Comparison of ENCODE assay signal across 3 cellular contexts in the genomic region with DNA sequence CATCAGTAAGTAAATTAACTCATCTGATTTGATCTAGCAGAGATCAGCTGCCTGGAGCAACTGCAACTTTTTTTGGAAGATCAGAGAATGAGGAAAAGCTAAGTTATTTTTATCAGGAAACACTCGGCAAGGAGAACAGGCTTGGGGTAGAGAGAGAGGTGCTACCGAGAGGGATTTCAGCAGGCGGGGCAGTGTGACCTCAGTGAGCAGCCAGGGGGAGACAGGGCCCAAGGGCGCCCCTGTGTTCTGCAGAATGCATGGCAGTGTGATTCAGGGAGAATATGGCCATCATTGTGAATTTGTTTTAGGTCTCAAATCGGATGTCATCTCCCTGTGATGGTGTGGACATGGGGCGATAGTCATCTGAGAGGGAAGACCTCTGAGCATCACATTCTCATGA.
TF ChIP-seq lines count a peak whose summit lies in the region.

No MANE protein-coding gene starts in this region.

TF ChIP-seq in GM23338, 12 proteins besides CTCF, POLR2A, EP300 and RAD21 (continues in another document):
- TF ChIP-seq, protein P1, sequence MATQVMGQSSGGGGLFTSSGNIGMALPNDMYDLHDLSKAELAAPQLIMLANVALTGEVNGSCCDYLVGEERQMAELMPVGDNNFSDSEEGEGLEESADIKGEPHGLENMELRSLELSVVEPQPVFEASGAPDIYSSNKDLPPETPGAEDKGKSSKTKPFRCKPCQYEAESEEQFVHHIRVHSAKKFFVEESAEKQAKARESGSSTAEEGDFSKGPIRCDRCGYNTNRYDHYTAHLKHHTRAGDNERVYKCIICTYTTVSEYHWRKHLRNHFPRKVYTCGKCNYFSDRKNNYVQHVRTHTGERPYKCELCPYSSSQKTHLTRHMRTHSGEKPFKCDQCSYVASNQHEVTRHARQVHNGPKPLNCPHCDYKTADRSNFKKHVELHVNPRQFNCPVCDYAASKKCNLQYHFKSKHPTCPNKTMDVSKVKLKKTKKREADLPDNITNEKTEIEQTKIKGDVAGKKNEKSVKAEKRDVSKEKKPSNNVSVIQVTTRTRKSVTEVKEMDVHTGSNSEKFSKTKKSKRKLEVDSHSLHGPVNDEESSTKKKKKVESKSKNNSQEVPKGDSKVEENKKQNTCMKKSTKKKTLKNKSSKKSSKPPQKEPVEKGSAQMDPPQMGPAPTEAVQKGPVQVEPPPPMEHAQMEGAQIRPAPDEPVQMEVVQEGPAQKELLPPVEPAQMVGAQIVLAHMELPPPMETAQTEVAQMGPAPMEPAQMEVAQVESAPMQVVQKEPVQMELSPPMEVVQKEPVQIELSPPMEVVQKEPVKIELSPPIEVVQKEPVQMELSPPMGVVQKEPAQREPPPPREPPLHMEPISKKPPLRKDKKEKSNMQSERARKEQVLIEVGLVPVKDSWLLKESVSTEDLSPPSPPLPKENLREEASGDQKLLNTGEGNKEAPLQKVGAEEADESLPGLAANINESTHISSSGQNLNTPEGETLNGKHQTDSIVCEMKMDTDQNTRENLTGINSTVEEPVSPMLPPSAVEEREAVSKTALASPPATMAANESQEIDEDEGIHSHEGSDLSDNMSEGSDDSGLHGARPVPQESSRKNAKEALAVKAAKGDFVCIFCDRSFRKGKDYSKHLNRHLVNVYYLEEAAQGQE (IDR thresholded peaks at IDR 0.05; ENCODE audit: unreplicated experiment): no peak
- TF ChIP-seq JUNB (IDR thresholded peaks at IDR 0.05; ENCODE audit: unreplicated experiment): no peak

TF ChIP-seq in IMR-90, 13 proteins besides CTCF, POLR2A, EP300 and RAD21 (continued from another document):
- TF ChIP-seq, protein P2, sequence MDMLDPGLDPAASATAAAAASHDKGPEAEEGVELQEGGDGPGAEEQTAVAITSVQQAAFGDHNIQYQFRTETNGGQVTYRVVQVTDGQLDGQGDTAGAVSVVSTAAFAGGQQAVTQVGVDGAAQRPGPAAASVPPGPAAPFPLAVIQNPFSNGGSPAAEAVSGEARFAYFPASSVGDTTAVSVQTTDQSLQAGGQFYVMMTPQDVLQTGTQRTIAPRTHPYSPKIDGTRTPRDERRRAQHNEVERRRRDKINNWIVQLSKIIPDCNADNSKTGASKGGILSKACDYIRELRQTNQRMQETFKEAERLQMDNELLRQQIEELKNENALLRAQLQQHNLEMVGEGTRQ (IDR thresholded peaks at IDR 0.05; ENCODE audit: low read depth, low read length): no peak
- TF ChIP-seq MAZ (IDR thresholded peaks at IDR 0.05; ENCODE audit: borderline replicate concordance, low read depth, low read length) (no peak), RFX5 (IDR thresholded peaks at IDR 0.05; ENCODE audit: low read depth, low read length) (no peak)

TF ChIP-seq in WTC11, 78 proteins besides CTCF, POLR2A, EP300 and RAD21 (continued from another document):
- TF ChIP-seq, protein P3, sequence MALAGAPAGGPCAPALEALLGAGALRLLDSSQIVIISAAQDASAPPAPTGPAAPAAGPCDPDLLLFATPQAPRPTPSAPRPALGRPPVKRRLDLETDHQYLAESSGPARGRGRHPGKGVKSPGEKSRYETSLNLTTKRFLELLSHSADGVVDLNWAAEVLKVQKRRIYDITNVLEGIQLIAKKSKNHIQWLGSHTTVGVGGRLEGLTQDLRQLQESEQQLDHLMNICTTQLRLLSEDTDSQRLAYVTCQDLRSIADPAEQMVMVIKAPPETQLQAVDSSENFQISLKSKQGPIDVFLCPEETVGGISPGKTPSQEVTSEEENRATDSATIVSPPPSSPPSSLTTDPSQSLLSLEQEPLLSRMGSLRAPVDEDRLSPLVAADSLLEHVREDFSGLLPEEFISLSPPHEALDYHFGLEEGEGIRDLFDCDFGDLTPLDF (CRISPR knock-in tag; IDR thresholded peaks at IDR 0.05): no peak
- TF ChIP-seq, protein P4, sequence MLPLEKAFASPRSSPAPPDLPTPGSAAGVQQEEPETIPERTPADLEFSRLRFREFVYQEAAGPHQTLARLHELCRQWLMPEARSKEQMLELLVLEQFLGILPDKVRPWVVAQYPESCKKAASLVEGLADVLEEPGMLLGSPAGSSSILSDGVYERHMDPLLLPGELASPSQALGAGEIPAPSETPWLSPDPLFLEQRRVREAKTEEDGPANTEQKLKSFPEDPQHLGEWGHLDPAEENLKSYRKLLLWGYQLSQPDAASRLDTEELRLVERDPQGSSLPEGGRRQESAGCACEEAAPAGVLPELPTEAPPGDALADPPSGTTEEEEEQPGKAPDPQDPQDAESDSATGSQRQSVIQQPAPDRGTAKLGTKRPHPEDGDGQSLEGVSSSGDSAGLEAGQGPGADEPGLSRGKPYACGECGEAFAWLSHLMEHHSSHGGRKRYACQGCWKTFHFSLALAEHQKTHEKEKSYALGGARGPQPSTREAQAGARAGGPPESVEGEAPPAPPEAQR (CRISPR knock-in tag; IDR thresholded peaks at IDR 0.05): no peak
- TF ChIP-seq, protein P5, sequence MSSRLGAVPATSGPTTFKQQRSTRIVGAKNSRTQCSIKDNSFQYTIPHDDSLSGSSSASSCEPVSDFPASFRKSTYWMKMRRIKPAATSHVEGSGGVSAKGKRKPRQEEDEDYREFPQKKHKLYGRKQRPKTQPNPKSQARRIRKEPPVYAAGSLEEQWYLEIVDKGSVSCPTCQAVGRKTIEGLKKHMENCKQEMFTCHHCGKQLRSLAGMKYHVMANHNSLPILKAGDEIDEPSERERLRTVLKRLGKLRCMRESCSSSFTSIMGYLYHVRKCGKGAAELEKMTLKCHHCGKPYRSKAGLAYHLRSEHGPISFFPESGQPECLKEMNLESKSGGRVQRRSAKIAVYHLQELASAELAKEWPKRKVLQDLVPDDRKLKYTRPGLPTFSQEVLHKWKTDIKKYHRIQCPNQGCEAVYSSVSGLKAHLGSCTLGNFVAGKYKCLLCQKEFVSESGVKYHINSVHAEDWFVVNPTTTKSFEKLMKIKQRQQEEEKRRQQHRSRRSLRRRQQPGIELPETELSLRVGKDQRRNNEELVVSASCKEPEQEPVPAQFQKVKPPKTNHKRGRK (CRISPR knock-in tag; IDR thresholded peaks at IDR 0.05; ENCODE audit: borderline replicate concordance): no peak
TF ChIP-seq in WTC11: peak in this region for 0.
